In genomic region chrX:150504399-150505186, GRCh38 we compare ENCODE assay signal across 11 cellular contexts.
DNase-seq lines count a peak whose midpoint lies in the region; ATAC-seq and TF ChIP-seq lines count a peak whose summit lies in the region.
"Had no signal": no experiment of that assay in that cellular context is flagged by ENCODE, and none has a peak within 500 bp of the region (broad histone marks: within the 10 kb centered on the region; RNA-seq: fewer than 3 reads in every experiment).

No MANE protein-coding gene starts in this region.

- ATAC-seq in GM21526 (IDR thresholded peaks at IDR 0.05; ENCODE audit: low FRiP score, unreplicated experiment) = no peak
- ATAC-seq: activated T-helper 17 cell treated with anti-CD3 and anti-CD28 coated beads, Interleukin-2, amount 50 U/mL, for 72 hours had no signal

- no peak overlapping the region for H3T11ph ChIP-seq in H9 (ENCODE audit: low read length)

- H3K4me2 ChIP-seq in H9 (ENCODE audit: insufficient read depth, insufficient read length, low read length) = no peak overlapping the region

- H3K4ac ChIP-seq in H9 (ENCODE audit: low read depth, low read length) = no peak overlapping the region

- no peaks in the 10 kb centered on the region for H3K79me2 ChIP-seq in H9 (ENCODE audit: insufficient read depth, low read length)

- no peaks in the 10 kb centered on the region for H3K27me3 ChIP-seq in H9 (ENCODE audit: insufficient read depth, low read length)

- H3K27ac Mint-ChIP-seq in H9 = no peak overlapping the region; a peak in 2 of 7 replicates
- no peak overlapping the region for H3K27ac Mint-ChIP-seq in activated T-cell treated with anti-CD3 and anti-CD28 coated beads, Interleukin-2, amount 50 U/mL, for 24 hours
- H3K27ac Mint-ChIP-seq: activated T-helper 17 cell treated with anti-CD3 and anti-CD28 coated beads, Interleukin-2, amount 50 U/mL, for 72 hours had no signal

- no peak overlapping the region for H2BK12ac ChIP-seq in H9 (ENCODE audit: insufficient read length, low read depth, low read length)

- H4K8ac ChIP-seq in H9 (replicated peaks; ENCODE audit: insufficient read length, low read depth, low read length) = no peak overlapping the region

- H2AK5ac ChIP-seq in H9 (ENCODE audit: insufficient read length, low read length) = no peak overlapping the region

- no peaks in the 10 kb centered on the region for H3K9me3 ChIP-seq in H9 (ENCODE audit: control insufficient read depth, low read depth, low read length)

- WGBS in H9 (ENCODE audit: extremely low coverage, insufficient read length, low lambda C conversion rate) = no CpG with 5 or more reads among the region's 9 CpGs

- DNase-seq in H9 = no peak
- DNase-seq in hepatic stellate cell (ENCODE audit: low spot score) = peak; percentile 29
- DNase-seq in stromal cell of bone marrow (ENCODE audit: low read depth) = peak; percentile 38
- DNase-seq in CD1c-positive myeloid dendritic cell (ENCODE audit: extremely low spot score) = no peak
- DNase-seq in activated CD8-positive, alpha-beta memory T cell treated with anti-CD3 and anti-CD28 coated beads, Interleukin-2, amount 50 U/mL, for 4 hours = no peak
- DNase-seq in activated T-cell treated with anti-CD3 and anti-CD28 coated beads, Interleukin-2, amount 50 U/mL, for 24 hours = no peak
- DNase-seq: effector CD4-positive, alpha-beta T cell; NCI-H1694 treated with DMSO at 0.1 percent for 48 hours had no signal

- H3K4me1 ChIP-seq in H9 (ENCODE audit: insufficient read depth, low read length) = peaks cover 19% of the 10 kb centered on the region; the same call in 1 of the 2 replicates

- H3K4me1 Mint-ChIP-seq in H9 = peaks cover 42 to 47% of the 10 kb centered on the region in 2 experiments
- no peaks in the 10 kb centered on the region for H3K4me1 Mint-ChIP-seq in activated T-cell treated with anti-CD3 and anti-CD28 coated beads, Interleukin-2, amount 50 U/mL, for 24 hours (ENCODE audit: low read depth)
- H3K4me1 Mint-ChIP-seq: activated T-helper 17 cell treated with anti-CD3 and anti-CD28 coated beads, Interleukin-2, amount 50 U/mL, for 72 hours had no signal

- H3K9me3 Mint-ChIP-seq in H9 = peaks cover 60 to 65% of the 10 kb centered on the region in 2 experiments
- no peaks in the 10 kb centered on the region for H3K9me3 Mint-ChIP-seq in activated T-cell treated with anti-CD3 and anti-CD28 coated beads, Interleukin-2, amount 50 U/mL, for 24 hours
- H3K9me3 Mint-ChIP-seq: activated T-helper 17 cell treated with anti-CD3 and anti-CD28 coated beads, Interleukin-2, amount 50 U/mL, for 72 hours had no signal

- H3K56ac ChIP-seq in H9 (ENCODE audit: insufficient read length, low read depth, low read length) = no peak overlapping the region

- peaks cover 0 to 3% (median 0%) of the 10 kb centered on the region in 3 experiments; a peak in 2 of 7 replicates for H3K36me3 Mint-ChIP-seq in H9 (ENCODE audit: insufficient read depth in 1 of 3, low read depth in 3 of 3)
- H3K36me3 Mint-ChIP-seq in activated T-cell treated with anti-CD3 and anti-CD28 coated beads, Interleukin-2, amount 50 U/mL, for 24 hours (ENCODE audit: low read depth) = no peaks in the 10 kb centered on the region

- H4K91ac ChIP-seq in H9 (ENCODE audit: insufficient read length, low read depth, low read length) = no peak overlapping the region

- H3K9ac ChIP-seq in H9 (ENCODE audit: extremely low read depth, insufficient read length, low read length) = no peak overlapping the region

- H4K20me1 ChIP-seq in H9 (ENCODE audit: control insufficient read depth, insufficient read depth, insufficient read length) = no peaks in the 10 kb centered on the region

- H2BK120ac ChIP-seq in H9 (ENCODE audit: low read depth, low read length, poor library complexity, severe bottlenecking) = no peak overlapping the region

- no peaks in the 10 kb centered on the region; the same call in 1 of the 2 replicates for H3K27me3 Mint-ChIP-seq in H9 (ENCODE audit: low read depth)
- H3K27me3 Mint-ChIP-seq in activated T-cell treated with anti-CD3 and anti-CD28 coated beads, Interleukin-2, amount 50 U/mL, for 24 hours = peaks cover 40% of the 10 kb centered on the region
- H3K27me3 Mint-ChIP-seq: activated T-helper 17 cell treated with anti-CD3 and anti-CD28 coated beads, Interleukin-2, amount 50 U/mL, for 72 hours had no signal

- H3K23ac ChIP-seq in H9 (ENCODE audit: insufficient read length, low read depth, low read length) = no peak overlapping the region

- peak overlapping the region; percentile 16 for H3K18ac ChIP-seq in H9 (ENCODE audit: insufficient read length, low read depth, low read length)

- H2BK15ac ChIP-seq in H9 (ENCODE audit: low read depth, low read length) = no peak overlapping the region

- H2AFZ ChIP-seq in H9 (ENCODE audit: low read length) = no peak overlapping the region

- H3K23me2 ChIP-seq in H9 (ENCODE audit: insufficient read length, low read depth, low read length, poor library complexity, severe bottlenecking) = peaks cover 9% of the 10 kb centered on the region

- H2BK5ac ChIP-seq in H9 (ENCODE audit: insufficient read length, low read length) = no peak overlapping the region

- H3K14ac ChIP-seq in H9 (ENCODE audit: insufficient read depth, low read length) = no peak overlapping the region

- TF ChIP-seq CTCF in H9 (conservative IDR thresholded peaks at IDR 0.05) = no peak

- no peak overlapping the region; a peak in 1 of 5 replicates for H3K4me3 Mint-ChIP-seq in H9
- H3K4me3 Mint-ChIP-seq in activated T-cell treated with anti-CD3 and anti-CD28 coated beads, Interleukin-2, amount 50 U/mL, for 24 hours = no peak overlapping the region
- H3K4me3 Mint-ChIP-seq: activated T-helper 17 cell treated with anti-CD3 and anti-CD28 coated beads, Interleukin-2, amount 50 U/mL, for 72 hours had no signal

- no peak overlapping the region for H2BK20ac ChIP-seq in H9 (ENCODE audit: low read depth, low read length, poor library complexity, severe bottlenecking)

- no peak overlapping the region for H4K5ac ChIP-seq in H9 (ENCODE audit: insufficient read length, low read depth, low read length)

- H3K27ac ChIP-seq in H9 (ENCODE audit: insufficient read length, low read depth, low read length) = no peak overlapping the region
- H3K27ac ChIP-seq in angular gyrus (ENCODE audit: low read depth, low read length) = peak overlapping the region; percentile 66

- no peaks in the 10 kb centered on the region for H3K79me1 ChIP-seq in H9 (ENCODE audit: insufficient read depth, low read depth, low read length, poor library complexity, severe bottlenecking)

Comparison
In these comparisons a context has a peak if more than half of its experiments do, and no peak if none do; other contexts are left out.
1. DNase-seq: peak in hepatic stellate cell (single experiment) and stromal cell of bone marrow (single experiment); none in H9 (single experiment), CD1c-positive myeloid dendritic cell (single experiment), activated CD8-positive, alpha-beta memory T cell treated with anti-CD3 and anti-CD28 coated beads, Interleukin-2, amount 50 U/mL, for 4 hours (single experiment) and activated T-cell treated with anti-CD3 and anti-CD28 coated beads, Interleukin-2, amount 50 U/mL, for 24 hours (single experiment).